10 cellular contexts compared by ENCODE assay signal in the genomic region with DNA sequence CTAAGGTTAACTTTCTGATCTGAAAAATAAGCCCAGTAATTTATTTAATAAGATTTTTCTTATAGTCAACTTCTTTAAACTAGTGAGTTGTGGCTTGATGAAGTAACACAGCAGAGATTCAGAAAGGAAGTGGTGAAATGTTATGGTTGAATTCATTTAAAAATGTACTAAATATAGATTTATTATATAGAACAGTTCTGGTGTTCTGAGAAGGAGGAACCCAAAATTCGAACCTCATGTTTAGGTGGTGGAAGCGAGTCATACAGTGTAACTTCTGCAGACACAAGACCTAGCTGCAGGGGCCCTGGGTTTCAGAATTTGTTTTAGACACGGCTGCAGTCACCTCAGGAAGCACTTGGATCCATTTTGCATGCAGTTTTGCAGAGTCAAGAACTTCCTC.
DNase-seq lines count a peak whose midpoint lies in the region; ATAC-seq and TF ChIP-seq lines count a peak whose summit lies in the region.
"Had no signal": no experiment of that assay in that cellular context is flagged by ENCODE, and none has a peak within 500 bp of the region (broad histone marks: within the 10 kb centered on the region; RNA-seq: fewer than 3 reads in every experiment).

No MANE protein-coding gene starts in this region.

- H3K4me1 ChIP-seq in CD8-positive, alpha-beta memory T cell (ENCODE audit: insufficient read depth, low read length), result no peaks in the 10 kb centered on the region

- H3K4me3 Mint-ChIP-seq in CD8-positive, alpha-beta memory T cell, result no peak overlapping the region
- H3K4me3 Mint-ChIP-seq: neural crest cell had no signal

- no peak for TF ChIP-seq CTCF in GM10266 (IDR thresholded peaks at IDR 0.05; ENCODE audit: control insufficient read depth, insufficient read depth, low read depth, missing control alignments)

- ATAC-seq in GM21515 (IDR thresholded peaks at IDR 0.05; ENCODE audit: unreplicated experiment), result peak; percentile 56
- peak; percentile 77 for ATAC-seq in HG03571 (IDR thresholded peaks at IDR 0.05; ENCODE audit: unreplicated experiment)
- peak; percentile 22 for ATAC-seq in esophagus mucosa
- ATAC-seq in HG02571 (IDR thresholded peaks at IDR 0.05; ENCODE audit: unreplicated experiment), result no peak

- no peaks in the 10 kb centered on the region for H3K9me3 ChIP-seq in CD8-positive, alpha-beta memory T cell (ENCODE audit: low read length)
- H3K9me3 ChIP-seq: ascending aorta had no signal

- H3K27me3 Mint-ChIP-seq in CD8-positive, alpha-beta memory T cell, result peaks cover 1 to 25% of the 10 kb centered on the region in 2 donors

- no peaks in the 10 kb centered on the region for H3K36me3 Mint-ChIP-seq in CD8-positive, alpha-beta memory T cell

- no peaks in the 10 kb centered on the region for H3K9me3 Mint-ChIP-seq in CD8-positive, alpha-beta memory T cell
- H3K9me3 Mint-ChIP-seq: neural crest cell had no signal

- H3K4me1 Mint-ChIP-seq in CD8-positive, alpha-beta memory T cell, result peaks cover 8 to 18% (median 18%) of the 10 kb centered on the region in 3 donors

- no peaks in the 10 kb centered on the region for H3K27me3 ChIP-seq in CD8-positive, alpha-beta memory T cell (ENCODE audit: insufficient read depth, low read length, poor library complexity, severe bottlenecking)
- H3K27me3 ChIP-seq: ascending aorta had no signal

- no peak overlapping the region for H3K4me3 ChIP-seq in CD8-positive, alpha-beta memory T cell (ENCODE audit: low read length)
- H3K4me3 ChIP-seq: ascending aorta had no signal

- H3K27ac ChIP-seq in CD8-positive, alpha-beta memory T cell (ENCODE audit: low read depth, low read length), result no peak overlapping the region
- H3K27ac ChIP-seq: ascending aorta had no signal

- H3K27ac Mint-ChIP-seq in CD8-positive, alpha-beta memory T cell, result peak overlapping the region in 1 of 8 donors; percentile 20

- CTCF ChIA-PET in CD8-positive, alpha-beta memory T cell (lab: Charles Lee), result no interaction called here

- POLR2A ChIA-PET in CD8-positive, alpha-beta memory T cell (lab: Charles Lee), result no interaction called here

- peak; percentile 13 for DNase-seq in GM10266 (ENCODE audit: extremely low spot score)
- no peak for DNase-seq in NCI-H748 (lab: John Stamatoyannopoulos, UW; ENCODE audit: unreplicated experiment)
- no peak for DNase-seq in CD8-positive, alpha-beta memory T cell
- no peak for DNase-seq in NCI-H1092 (lab: John Stamatoyannopoulos, UW)

- H3K36me3 ChIP-seq in CD8-positive, alpha-beta memory T cell (ENCODE audit: insufficient read depth, low read length), result no peaks in the 10 kb centered on the region
